Comparison of ENCODE assay signal across 13 cellular contexts in genomic region chr5:140833993-140834392, GRCh38. TPM values are rescaled to one million over a fixed set of nuclear protein-coding genes. Genes with fewer than 3 reads are reported as not detected.
A peak's percentile ranks its signal among the peaks of the same experiment; 100 is the strongest.
DNase-seq lines count a peak whose midpoint lies in the region; ATAC-seq, FAIRE-seq and TF ChIP-seq lines count a peak whose summit lies in the region.
"Had no signal": no experiment of that assay in that cellular context is flagged by ENCODE, and none has a peak within 500 bp of the region (broad histone marks: within the 10 kb centered on the region; RNA-seq: fewer than 3 reads in every experiment).

PCDHA7 (plus strand) TSS chr5:140834269; CDS start chr5:140834384, 115 bp downstream.

- no peak within 1 kb of the TSS for H4K5ac ChIP-seq in H9 (ENCODE audit: insufficient read length, low read depth, low read length)

- no peaks in the 10 kb centered on the region for H3K27me3 Mint-ChIP-seq in H9 (ENCODE audit: low read depth)

- H3K4ac ChIP-seq in H9 (ENCODE audit: low read depth, low read length), result no peak within 1 kb of the TSS

- H3K23me2 ChIP-seq in H9 (ENCODE audit: insufficient read length, low read depth, low read length, poor library complexity, severe bottlenecking), result no peaks in the 10 kb centered on the region

- no peak within 1 kb of the TSS for H2AK5ac ChIP-seq in H9 (ENCODE audit: insufficient read length, low read length)

- peaks cover 0 to 5% of the 10 kb centered on the region in 2 experiments; a peak in 1 of 4 replicates for H3K4me1 Mint-ChIP-seq in H9

- no peak for FAIRE-seq in RCC 7860 (lab: Jason Lieb, UNC)
- FAIRE-seq: G401.6 had no signal

- H3K79me1 ChIP-seq in H9 (ENCODE audit: insufficient read depth, low read depth, low read length, poor library complexity, severe bottlenecking), result no peaks in the 10 kb centered on the region

- H3K36me3 Mint-ChIP-seq in H9 (ENCODE audit: insufficient read depth in 1 of 3, low read depth in 3 of 3), result peaks cover 17 to 44% (median 19%) of the 10 kb centered on the region in 3 experiments

- no peak within 1 kb of the TSS for H3K56ac ChIP-seq in H9 (ENCODE audit: insufficient read length, low read depth, low read length)

- H3K27me3 ChIP-seq in H9 (ENCODE audit: insufficient read depth, low read length), result no peaks in the 10 kb centered on the region
- no peaks in the 10 kb centered on the region for H3K27me3 ChIP-seq in smooth muscle cell (ENCODE audit: low read depth)

- H2BK15ac ChIP-seq in H9 (ENCODE audit: low read depth, low read length), result no peak within 1 kb of the TSS

- no peak within 1 kb of the TSS for H2BK120ac ChIP-seq in H9 (ENCODE audit: low read depth, low read length, poor library complexity, severe bottlenecking)

- H3F3A ChIP-seq in smooth muscle cell (ENCODE audit: low read depth), result no peaks in the 10 kb centered on the region

- H3K4me1 ChIP-seq in H9 (ENCODE audit: insufficient read depth, low read length) (no peaks in the 10 kb centered on the region), smooth muscle cell (ENCODE audit: low read depth) (no peaks in the 10 kb centered on the region)
- H3K4me1 ChIP-seq: parathyroid adenoma had no signal

- H3K27ac ChIP-seq in H9 (ENCODE audit: insufficient read length, low read depth, low read length), result no peak within 1 kb of the TSS
- H3K27ac ChIP-seq in smooth muscle cell (ENCODE audit: low read depth), result no peak within 1 kb of the TSS
- H3K27ac ChIP-seq: parathyroid adenoma, SK-N-MC had no signal

- H3K36me3 ChIP-seq in smooth muscle cell (ENCODE audit: low read depth), result no peaks in the 10 kb centered on the region

- peaks cover 25 to 28% of the 10 kb centered on the region in 2 experiments for H3K9me3 Mint-ChIP-seq in H9

- H3K14ac ChIP-seq in H9 (ENCODE audit: insufficient read depth, low read length), result no peak within 1 kb of the TSS

- no peak for DNase-seq in H9
- peak; percentile 4 for DNase-seq in RCC 7860 (ENCODE audit: low spot score)
- peak; percentile 20 for DNase-seq in fibroblast of mammary gland (ENCODE audit: low read depth)
- DNase-seq in smooth muscle cell (lab: John Stamatoyannopoulos, UW; ENCODE audit: unreplicated experiment), result no peak
- DNase-seq in HPDE6-E6E7 (ENCODE audit: extremely low spot score), result no peak
- DNase-seq: activated CD4-positive, alpha-beta T cell treated with anti-CD3 and anti-CD28 coated beads for 48 hours; activated naive CD4-positive, alpha-beta T cell treated with anti-CD3 and anti-CD28 coated beads, Interleukin-2, amount 50 U/mL, for 16 hours; NCI-H2107 had no signal

- no peak within 1 kb of the TSS for H3T11ph ChIP-seq in H9 (ENCODE audit: low read length)

- no peaks in the 10 kb centered on the region for H4K20me1 ChIP-seq in H9 (ENCODE audit: control insufficient read depth, insufficient read depth, insufficient read length)
- H4K20me1 ChIP-seq in smooth muscle cell (ENCODE audit: low read depth), result no peaks in the 10 kb centered on the region

- H2AFZ ChIP-seq in H9 (ENCODE audit: low read length) (no peak within 1 kb of the TSS), smooth muscle cell (ENCODE audit: low read depth) (no peak within 1 kb of the TSS)
- H2AFZ ChIP-seq: parathyroid adenoma had no signal

- no peak within 1 kb of the TSS for H3K27ac Mint-ChIP-seq in H9

- no peak within 1 kb of the TSS for H4K91ac ChIP-seq in H9 (ENCODE audit: insufficient read length, low read depth, low read length)

- H3K18ac ChIP-seq in H9 (ENCODE audit: insufficient read length, low read depth, low read length), result no peak within 1 kb of the TSS

- WGBS in H9 (ENCODE audit: extremely low coverage, insufficient read length, low lambda C conversion rate), result no CpG with 5 or more reads among the region's 8 CpGs
- 88% methylated on average over 8 of the region's 8 CpGs for WGBS in smooth muscle cell (ENCODE audit: low lambda C conversion rate)

- TF ChIP-seq CTCF in H9 (conservative IDR thresholded peaks at IDR 0.05) (0 out of 3 replicates have a peak, but pooled peaks have one; percentile 19), fibroblast of mammary gland (conservative IDR thresholded peaks at IDR 0.05; ENCODE audit: control insufficient read depth, insufficient read depth, low read depth, low read length) (peak; percentile 19), smooth muscle cell (IDR thresholded peaks at IDR 0.05; ENCODE audit: borderline replicate concordance, insufficient read depth, poor library complexity, severe bottlenecking) (no peak)

- H3K4me2 ChIP-seq in H9 (ENCODE audit: insufficient read depth, insufficient read length, low read length) (no peak within 1 kb of the TSS), smooth muscle cell (no peak within 1 kb of the TSS)

- H3K23ac ChIP-seq in H9 (ENCODE audit: insufficient read length, low read depth, low read length), result no peak within 1 kb of the TSS

- no peak within 1 kb of the TSS for H2BK12ac ChIP-seq in H9 (ENCODE audit: insufficient read length, low read depth, low read length)

- H2BK5ac ChIP-seq in H9 (ENCODE audit: insufficient read length, low read length), result no peak within 1 kb of the TSS

- no peak within 1 kb of the TSS for H2BK20ac ChIP-seq in H9 (ENCODE audit: low read depth, low read length, poor library complexity, severe bottlenecking)

- no peak within 1 kb of the TSS for H4K8ac ChIP-seq in H9 (replicated peaks; ENCODE audit: insufficient read length, low read depth, low read length)

- H3K4me3 ChIP-seq in fibroblast of mammary gland (ENCODE audit: control insufficient read depth, low read depth, low read length) (no peak within 1 kb of the TSS), smooth muscle cell (peak within 1 kb of the TSS; percentile 15)
- H3K4me3 ChIP-seq: SK-N-MC had no signal

- H3K9me3 ChIP-seq in H9 (ENCODE audit: control insufficient read depth, low read depth, low read length), result no peaks in the 10 kb centered on the region
- no peaks in the 10 kb centered on the region for H3K9me3 ChIP-seq in smooth muscle cell (replicated peaks; ENCODE audit: low read depth)

- H3K9ac ChIP-seq in H9 (ENCODE audit: extremely low read depth, insufficient read length, low read length), result no peak within 1 kb of the TSS
- no peak within 1 kb of the TSS for H3K9ac ChIP-seq in smooth muscle cell (ENCODE audit: low read depth)
- H3K9ac ChIP-seq: parathyroid adenoma had no signal

- ATAC-seq in HG03039 (IDR thresholded peaks at IDR 0.05; ENCODE audit: unreplicated experiment) (no peak), HG02870 (IDR thresholded peaks at IDR 0.05; ENCODE audit: unreplicated experiment) (no peak)

- H3K79me2 ChIP-seq in H9 (ENCODE audit: insufficient read depth, low read length) (no peaks in the 10 kb centered on the region), smooth muscle cell (ENCODE audit: low read depth) (no peaks in the 10 kb centered on the region)
- H3K79me2 ChIP-seq: parathyroid adenoma had no signal

- H3K4me3 Mint-ChIP-seq in H9, result peak within 1 kb of the TSS in 1 of 2 experiments; percentile 33; a peak in 1 of 5 replicates

RNA-seq across cellular contexts. Expression of gene PCDHA7, which starts in this region (rescaled TPM):
- 0.48 and 0.86 TPM in 2 replicates for total RNA-seq in H9 (2021)
- total RNA-seq in smooth muscle cell, result 2.4 and 3.1 TPM in 2 replicates
- polyA plus RNA-seq in smooth muscle cell, result 0.37 and 1.0 TPM in 2 replicates

Comparison
In these comparisons a context has a peak if more than half of its experiments do, and no peak if none do; other contexts are left out.
1. DNase-seq: peak in RCC 7860 (single experiment) and fibroblast of mammary gland (single experiment); none in H9 (single experiment), smooth muscle cell (single experiment) and HPDE6-E6E7 (single experiment).